ENCODE assay signal across 23 cellular contexts in genomic region chr13:105878119-105878518, GRCh38.
"Had no signal": no experiment of that assay in that cellular context is flagged by ENCODE, and none has a peak within 500 bp of the region (broad histone marks: within the 10 kb centered on the region; RNA-seq: fewer than 3 reads in every experiment).

No MANE protein-coding gene starts in this region.

- H3K4me1 ChIP-seq: esophagus muscularis mucosa, left ventricle myocardium inferior, sigmoid colon had no signal

- H3K27me3 ChIP-seq: dorsolateral prefrontal cortex, esophagus muscularis mucosa, sigmoid colon had no signal

- H3K27ac ChIP-seq: dorsolateral prefrontal cortex, esophagus muscularis mucosa, left ventricle myocardium inferior, sigmoid colon, thoracic aorta had no signal

- H3K36me3 ChIP-seq: esophagus muscularis mucosa, left ventricle myocardium inferior, sigmoid colon, thoracic aorta had no signal

- H3K4me3 ChIP-seq: dorsolateral prefrontal cortex, esophagus muscularis mucosa, left ventricle myocardium inferior, sigmoid colon, thoracic aorta had no signal

- DNase-seq: activated CD4-positive, alpha-beta memory T cell treated with anti-CD3 and anti-CD28 coated beads, Interleukin-2, amount 10 ng/mL, durations not matched to agents 7 days and 5 days; activated CD4-positive, alpha-beta T cell treated with anti-CD3 and anti-CD28 coated beads, Interleukin-2, amount 10 ng/mL, durations not matched to agents 7 days and 5 days; activated CD4-positive, CD25-positive, alpha-beta regulatory T cell treated with anti-CD3 and anti-CD28 coated beads, Interleukin-2, amount 50 U/mL, for 72 hours; activated CD8-positive, alpha-beta memory T cell treated with anti-CD3 and anti-CD28 coated beads, Interleukin-2, amount 50 U/mL, for 48 hours; activated gamma-delta T cell; activated naive CD4-positive, alpha-beta T cell treated with anti-CD3 and anti-CD28 coated beads, Interleukin-2, amount 10 ng/mL, durations not matched to agents 7 days and 5 days; activated T-cell treated with anti-CD3 and anti-CD28 coated beads, Interleukin-2, amount 50 U/mL, for 24 hours; dorsolateral prefrontal cortex; effector memory CD4-positive, alpha-beta T cell; glutamatergic neuron; islet precursor cell; left ventricle myocardium inferior; mammary epithelial cell; retina; sigmoid colon; small intestine; stimulated activated CD4-positive, alpha-beta T cell treated with anti-CD3 and anti-CD28 coated beads, Interleukin-4, amount 100 ng/mL, for 24 hours; T-helper 17 cell; T1000; trophoblast cell had no signal

- ATAC-seq: stimulated activated effector memory CD8-positive, alpha-beta T cell treated with anti-CD3 and anti-CD28 coated beads, Interleukin-12 subunit alpha, Interleukin-12 subunit beta, amount 100 ng/mL, for 72 hours; T-helper 17 cell had no signal

- H3K9me3 ChIP-seq: esophagus muscularis mucosa, left ventricle myocardium inferior, sigmoid colon, thoracic aorta had no signal
